Comparison of ENCODE assay signal across 14 cellular contexts in the genomic region with DNA sequence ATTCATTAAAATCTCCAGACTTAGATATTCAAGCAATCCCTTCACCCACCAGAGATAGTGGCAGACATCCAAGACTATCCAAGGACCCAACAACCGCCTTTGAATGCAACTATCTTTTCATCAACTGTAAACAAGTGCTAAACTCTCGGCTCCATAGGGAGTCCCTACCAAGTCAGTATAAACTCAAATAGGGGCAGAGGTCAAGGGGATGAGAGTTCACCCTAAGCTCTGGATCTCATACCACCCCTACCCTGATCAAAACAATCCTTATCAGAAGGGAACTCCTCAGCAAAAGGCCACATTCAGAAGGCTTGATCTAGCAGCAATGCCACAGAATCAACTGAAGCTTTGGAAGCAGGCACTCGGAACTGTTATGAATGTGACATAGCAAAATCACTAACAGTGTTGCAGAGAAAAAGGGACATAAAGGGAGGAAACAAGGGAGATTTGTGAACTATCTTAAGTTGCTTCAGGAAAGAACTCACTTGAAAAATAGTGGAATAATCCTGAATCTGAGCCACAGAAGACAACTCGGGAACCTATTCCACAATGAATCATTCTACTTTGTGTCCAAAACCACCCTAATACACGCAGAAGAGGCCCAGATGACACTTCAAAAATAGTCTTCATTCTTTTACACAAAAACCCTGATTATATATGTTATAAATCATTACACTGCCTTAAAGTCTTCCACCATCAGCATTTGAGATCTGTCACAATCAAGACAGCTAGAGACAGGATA. TPM values are rescaled to one million over a fixed set of nuclear protein-coding genes. Genes with fewer than 3 reads are reported as not detected.
DNase-seq lines count a peak whose midpoint lies in the region; ATAC-seq and TF ChIP-seq lines count a peak whose summit lies in the region.
"Had no signal": no experiment of that assay in that cellular context is flagged by ENCODE, and none has a peak within 500 bp of the region (broad histone marks: within the 10 kb centered on the region; RNA-seq: fewer than 3 reads in every experiment).

No MANE protein-coding gene starts in this region.

- intact Hi-C loops in colonic mucosa (cut with DNase I) = no loop called here

- H3K9ac ChIP-seq in HUES64 (ENCODE audit: low read depth, low read length) (no peak overlapping the region), mesenchymal stem cell (ENCODE audit: low read length) (peak overlapping the region; percentile 7), colonic mucosa (ENCODE audit: low read depth in 2 of 2, low read length in 2 of 2) (no peak overlapping the region)

- peaks cover 7% of the 10 kb centered on the region for H3K79me1 ChIP-seq in mesenchymal stem cell (replicated peaks; ENCODE audit: low read length, poor library complexity, severe bottlenecking)

- no peak overlapping the region for H2AK5ac ChIP-seq in mesenchymal stem cell (ENCODE audit: low read length, severe bottlenecking)

- H3K14ac ChIP-seq in mesenchymal stem cell (ENCODE audit: low read length in 2 of 2) = no peak overlapping the region

- no peak overlapping the region for H4K8ac ChIP-seq in mesenchymal stem cell (ENCODE audit: low read length)

- WGBS in HUES64 = 70% methylated on average over 5 of the region's 5 CpGs
- 30% methylated on average over 5 of the region's 5 CpGs for WGBS in mesenchymal stem cell

- H3K36me3 ChIP-seq in HUES64 (ENCODE audit: insufficient read depth, low read length) (peaks cover 19% of the 10 kb centered on the region; the same call in 1 of the 2 replicates), mesenchymal stem cell (ENCODE audit: control insufficient read depth in 1 of 2, insufficient read depth in 2 of 2, low read depth in 1 of 2, low read length in 2 of 2) (peaks cover 0 to 3% of the 10 kb centered on the region in 2 experiments), colonic mucosa (no peaks in the 10 kb centered on the region)
- H3K36me3 ChIP-seq: left ventricle myocardium inferior had no signal

- no peak for TF ChIP-seq CTCF in colonic mucosa (IDR thresholded peaks at IDR 0.05)

- H3K4me3 ChIP-seq in HUES64 (ENCODE audit: low read length) (no peak overlapping the region), mesenchymal stem cell (ENCODE audit: insufficient read depth in 1 of 2, low read depth in 1 of 2, low read length in 2 of 2) (peak overlapping the region in 1 of 2 experiments; percentile 22), colonic mucosa (no peak overlapping the region)
- H3K4me3 ChIP-seq: left ventricle myocardium inferior had no signal

- H3K4me2 ChIP-seq in mesenchymal stem cell (ENCODE audit: low read length, poor library complexity, severe bottlenecking) = no peak overlapping the region

- no peak overlapping the region for H3K18ac ChIP-seq in mesenchymal stem cell (ENCODE audit: low read depth in 1 of 2, low read length in 2 of 2)

- H3K9me3 ChIP-seq in HUES64 (ENCODE audit: insufficient read depth, low read depth, low read length) (no peaks in the 10 kb centered on the region), mesenchymal stem cell (ENCODE audit: control insufficient read depth, low read length) (no peaks in the 10 kb centered on the region), colonic mucosa (no peaks in the 10 kb centered on the region)
- H3K9me3 ChIP-seq: left ventricle myocardium inferior had no signal

- H2AFZ ChIP-seq in mesenchymal stem cell (ENCODE audit: low read depth, low read length) = no peak overlapping the region

- H3K27ac ChIP-seq in HUES64 (ENCODE audit: low read depth, low read length) (peak overlapping the region; percentile 3; the same call in 1 of the 2 replicates), mesenchymal stem cell (ENCODE audit: low read length, poor library complexity, severe bottlenecking) (no peak overlapping the region), colonic mucosa (no peak overlapping the region)
- H3K27ac ChIP-seq: left ventricle myocardium inferior had no signal

- no peak overlapping the region for H4K91ac ChIP-seq in mesenchymal stem cell (ENCODE audit: low read length)

- H3K4ac ChIP-seq in mesenchymal stem cell (ENCODE audit: low read depth in 1 of 2, low read length in 2 of 2) = no peak overlapping the region

- no peak overlapping the region for H2BK5ac ChIP-seq in mesenchymal stem cell (ENCODE audit: low read depth, low read length, poor library complexity, severe bottlenecking)

- no peak overlapping the region for H2BK15ac ChIP-seq in mesenchymal stem cell (ENCODE audit: low read depth, poor library complexity, severe bottlenecking)

- no peak overlapping the region for H3K23ac ChIP-seq in mesenchymal stem cell (ENCODE audit: low read length in 2 of 2)

- no peak overlapping the region for H2BK12ac ChIP-seq in mesenchymal stem cell (ENCODE audit: low read length in 2 of 2)

- DNase-seq in AG08395 (ENCODE audit: low spot score) = peak; percentile 36
- DNase-seq in astrocyte of the hippocampus (ENCODE audit: low read depth, low spot score) = peak; percentile 73
- peak; percentile 62 for DNase-seq in mesenchymal stem cell
- no peak for DNase-seq in SHP77 treated with DMSO at 0.1 percent for 48 hours (lab: John Stamatoyannopoulos, UW)
- no peak for DNase-seq in colonic mucosa
- DNase-seq in NCI-H345 (lab: John Stamatoyannopoulos, UW) = no peak
- DNase-seq: activated CD4-positive, CD25-positive, alpha-beta regulatory T cell; DMS79; glutamatergic neuron; left ventricle myocardium inferior; MV-4-11 had no signal

- H3K27me3 ChIP-seq in HUES64 (ENCODE audit: insufficient read depth, low read length) (no peaks in the 10 kb centered on the region), mesenchymal stem cell (ENCODE audit: control insufficient read depth in 1 of 2, insufficient read depth in 1 of 2, low read length in 2 of 2) (no peaks in the 10 kb centered on the region), colonic mucosa (no peaks in the 10 kb centered on the region)

- H3K4me1 ChIP-seq in HUES64 (ENCODE audit: insufficient read depth, low read length) (peaks cover 8% of the 10 kb centered on the region), mesenchymal stem cell (ENCODE audit: control insufficient read depth, insufficient read depth, low read depth, low read length) (no peaks in the 10 kb centered on the region), colonic mucosa (no peaks in the 10 kb centered on the region)

- H2BK120ac ChIP-seq in mesenchymal stem cell (ENCODE audit: low read depth, low read length) = no peak overlapping the region

- no peak for ATAC-seq in HG03196 (IDR thresholded peaks at IDR 0.05; ENCODE audit: unreplicated experiment)
- ATAC-seq: stimulated activated memory B cell treated with anti-CD40 and anti-IgM and Interleukin-4, amounts not matched to agents 10 μg/mL and 1 μg/mL and 100 μg/mL, for 72 hours had no signal

RNA-seq across cellular contexts. Expression of a gene that starts 49.8 kb away (rescaled TPM):
- polyA plus RNA-seq in HUES64 (2013, experiment 1 of 2) = 126 TPM
- 126 TPM for polyA plus RNA-seq in HUES64 (2013, experiment 2 of 2)
- 0.66 TPM for polyA plus RNA-seq in mesenchymal stem cell (2013, experiment 1 of 2)
- polyA plus RNA-seq in mesenchymal stem cell (2013, experiment 2 of 2) = 0.74 TPM
- total RNA-seq in colonic mucosa = 1 to 10 TPM; 4.8 to 4.9 TPM

RNA-seq across cellular contexts. Expression of a gene that starts 55.7 kb away (rescaled TPM):
- 4.2 TPM for polyA plus RNA-seq in HUES64 (2013, experiment 1 of 2)
- polyA plus RNA-seq in HUES64 (2013, experiment 2 of 2) = 5.8 TPM
- 14.3 TPM for polyA plus RNA-seq in mesenchymal stem cell (2013, experiment 1 of 2)
- polyA plus RNA-seq in mesenchymal stem cell (2013, experiment 2 of 2) = 14.4 TPM
- total RNA-seq in colonic mucosa = 10 to 100 TPM in 1 of 2 donors, 1 to 10 TPM in 1; 2.9 to 12.1 TPM

Comparison
In these comparisons a context has a peak if more than half of its experiments do, and no peak if none do; other contexts are left out.
1. DNase-seq: peak in AG08395 (single experiment), astrocyte of the hippocampus (single experiment) and mesenchymal stem cell (single experiment); none in SHP77 treated with DMSO at 0.1 percent for 48 hours (single experiment), colonic mucosa (single experiment) and NCI-H345 (single experiment).